ENCODE assay signal across 1 cellular context in the genomic region with DNA sequence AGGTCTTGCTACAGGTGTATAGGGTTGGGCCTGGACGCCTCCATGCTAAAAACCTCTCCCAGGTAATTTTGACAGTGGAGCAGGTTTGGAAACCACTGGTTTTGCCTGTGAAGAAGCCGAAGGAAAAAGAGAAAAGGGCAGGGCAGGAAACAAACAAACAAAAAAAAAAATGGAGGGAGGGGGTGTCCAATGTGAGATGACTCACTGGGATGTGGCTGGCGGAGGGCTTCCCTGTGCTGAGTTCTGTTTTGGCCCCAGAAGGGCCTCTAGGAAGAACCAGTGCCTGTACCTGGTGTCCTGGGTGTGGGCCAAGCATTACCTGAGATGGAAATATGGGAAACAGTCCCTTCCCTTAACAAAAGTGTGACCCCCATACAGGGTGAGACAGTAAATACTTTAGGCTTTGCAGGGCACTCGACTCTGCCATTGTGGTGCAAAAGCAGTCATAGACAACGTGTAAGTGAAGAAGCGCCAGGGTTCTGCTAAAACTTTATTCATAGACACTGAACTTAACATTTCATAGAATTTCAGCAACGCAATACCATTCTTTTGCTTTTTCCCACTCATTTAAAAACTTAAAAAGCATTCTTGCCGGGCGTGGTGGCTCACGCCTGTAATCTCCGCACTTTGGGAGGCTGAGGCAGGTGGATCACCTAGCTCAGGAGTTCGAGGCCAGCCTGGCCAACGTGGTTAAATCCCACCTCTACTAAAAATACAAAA.
TF ChIP-seq lines count a peak whose summit lies in the region.

No MANE protein-coding gene starts in this region.

TF ChIP-seq in H1, 55 proteins besides CTCF, POLR2A, EP300 and RAD21:
- no peak for TF ChIP-seq TEAD4 (IDR thresholded peaks at IDR 0.05; ENCODE audit: low read depth, low read length)
- no peak for TF ChIP-seq HDAC6 (IDR thresholded peaks at IDR 0.05; ENCODE audit: low read depth, low read length)
- TF ChIP-seq POU5F1 (IDR thresholded peaks at IDR 0.05; ENCODE audit: low read depth, low read length) = no peak
- TF ChIP-seq TBP (IDR thresholded peaks at IDR 0.05; ENCODE audit: low read depth, low read length) = no peak
- TF ChIP-seq TAF1 (IDR thresholded peaks at IDR 0.05; ENCODE audit: low read depth, low read length) = no peak
- no peak for TF ChIP-seq ZNF274 (IDR thresholded peaks at IDR 0.05; ENCODE audit: borderline replicate concordance, extremely low read depth, low read length)
- no peak for TF ChIP-seq SRF (IDR thresholded peaks at IDR 0.05; ENCODE audit: low read depth, low read length)
- TF ChIP-seq KDM1A (IDR thresholded peaks at IDR 0.05; ENCODE audit: borderline replicate concordance, low read length) = no peak
- no peak for TF ChIP-seq FOSL1 (IDR thresholded peaks at IDR 0.05; ENCODE audit: insufficient read depth, low read depth, low read length)
- TF ChIP-seq, protein P1, sequence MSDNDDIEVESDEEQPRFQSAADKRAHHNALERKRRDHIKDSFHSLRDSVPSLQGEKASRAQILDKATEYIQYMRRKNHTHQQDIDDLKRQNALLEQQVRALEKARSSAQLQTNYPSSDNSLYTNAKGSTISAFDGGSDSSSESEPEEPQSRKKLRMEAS (IDR thresholded peaks at IDR 0.05) = no peak
- no peak for TF ChIP-seq GABPA (IDR thresholded peaks at IDR 0.05; ENCODE audit: borderline replicate concordance, insufficient read depth, low read length)
- TF ChIP-seq MAFK (IDR thresholded peaks at IDR 0.05; ENCODE audit: low read depth, low read length) = no peak
- no peak for TF ChIP-seq SIX5 (IDR thresholded peaks at IDR 0.05; ENCODE audit: low read depth, low read length)
